8 cellular contexts compared by ENCODE assay signal in the genomic region with DNA sequence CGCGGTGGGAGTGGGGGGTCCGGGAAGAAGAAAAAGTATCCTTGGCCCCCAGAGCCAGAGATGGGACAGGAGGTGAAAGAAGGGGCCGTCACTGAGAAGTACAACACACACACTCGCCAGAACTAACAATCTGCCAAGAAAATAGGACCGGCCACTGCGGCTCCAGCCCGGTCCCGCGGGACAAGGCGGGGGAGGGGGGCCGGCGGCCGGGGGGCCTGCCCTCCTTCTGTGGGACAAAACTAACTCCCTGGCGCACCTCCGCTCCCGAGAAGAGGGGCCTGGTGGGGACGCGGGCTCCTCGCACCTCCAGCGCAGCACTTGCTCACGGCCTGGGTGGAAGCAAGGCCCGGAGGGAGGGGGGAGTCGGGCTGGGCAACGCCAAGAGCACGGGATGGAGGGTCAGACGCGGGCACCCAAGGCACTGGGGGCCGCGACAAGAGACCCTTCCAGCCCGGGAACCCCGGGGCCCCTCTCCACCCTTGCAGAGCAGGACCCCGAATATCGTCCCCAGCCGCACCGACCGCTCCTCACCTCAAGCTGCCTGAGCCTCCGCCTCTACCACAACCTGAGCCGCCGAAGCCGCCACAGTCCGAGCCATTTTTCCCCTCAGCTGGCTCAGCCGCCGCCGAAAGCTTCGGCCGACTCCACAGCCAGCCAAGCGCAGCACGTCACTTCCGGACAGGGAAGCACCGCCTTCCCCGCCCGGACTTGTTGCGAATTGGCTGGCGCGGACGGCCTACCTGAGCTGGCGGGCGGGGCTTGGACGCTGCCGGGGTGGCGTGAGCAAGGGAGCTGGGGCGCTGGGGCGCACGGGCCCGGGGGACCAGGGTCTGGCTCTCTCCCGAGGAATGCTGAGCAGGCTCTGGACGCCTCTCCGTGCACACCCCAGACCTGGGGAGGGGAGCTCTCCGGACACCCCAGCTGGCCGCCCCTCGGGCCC. TPM values are rescaled to one million over a fixed set of nuclear protein-coding genes. Genes with fewer than 3 reads are reported as not detected.
DNase-seq lines count a peak whose midpoint lies in the region; ATAC-seq and TF ChIP-seq lines count a peak whose summit lies in the region.

A gene with protein sequence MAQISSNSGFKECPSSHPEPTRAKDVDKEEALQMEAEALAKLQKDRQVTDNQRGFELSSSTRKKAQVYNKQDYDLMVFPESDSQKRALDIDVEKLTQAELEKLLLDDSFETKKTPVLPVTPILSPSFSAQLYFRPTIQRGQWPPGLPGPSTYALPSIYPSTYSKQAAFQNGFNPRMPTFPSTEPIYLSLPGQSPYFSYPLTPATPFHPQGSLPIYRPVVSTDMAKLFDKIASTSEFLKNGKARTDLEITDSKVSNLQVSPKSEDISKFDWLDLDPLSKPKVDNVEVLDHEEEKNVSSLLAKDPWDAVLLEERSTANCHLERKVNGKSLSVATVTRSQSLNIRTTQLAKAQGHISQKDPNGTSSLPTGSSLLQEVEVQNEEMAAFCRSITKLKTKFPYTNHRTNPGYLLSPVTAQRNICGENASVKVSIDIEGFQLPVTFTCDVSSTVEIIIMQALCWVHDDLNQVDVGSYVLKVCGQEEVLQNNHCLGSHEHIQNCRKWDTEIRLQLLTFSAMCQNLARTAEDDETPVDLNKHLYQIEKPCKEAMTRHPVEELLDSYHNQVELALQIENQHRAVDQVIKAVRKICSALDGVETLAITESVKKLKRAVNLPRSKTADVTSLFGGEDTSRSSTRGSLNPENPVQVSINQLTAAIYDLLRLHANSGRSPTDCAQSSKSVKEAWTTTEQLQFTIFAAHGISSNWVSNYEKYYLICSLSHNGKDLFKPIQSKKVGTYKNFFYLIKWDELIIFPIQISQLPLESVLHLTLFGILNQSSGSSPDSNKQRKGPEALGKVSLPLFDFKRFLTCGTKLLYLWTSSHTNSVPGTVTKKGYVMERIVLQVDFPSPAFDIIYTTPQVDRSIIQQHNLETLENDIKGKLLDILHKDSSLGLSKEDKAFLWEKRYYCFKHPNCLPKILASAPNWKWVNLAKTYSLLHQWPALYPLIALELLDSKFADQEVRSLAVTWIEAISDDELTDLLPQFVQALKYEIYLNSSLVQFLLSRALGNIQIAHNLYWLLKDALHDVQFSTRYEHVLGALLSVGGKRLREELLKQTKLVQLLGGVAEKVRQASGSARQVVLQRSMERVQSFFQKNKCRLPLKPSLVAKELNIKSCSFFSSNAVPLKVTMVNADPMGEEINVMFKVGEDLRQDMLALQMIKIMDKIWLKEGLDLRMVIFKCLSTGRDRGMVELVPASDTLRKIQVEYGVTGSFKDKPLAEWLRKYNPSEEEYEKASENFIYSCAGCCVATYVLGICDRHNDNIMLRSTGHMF (N-terminal part only) (minus strand): TSS at position 670 of the 940 bp plus-strand sequence. CDS start 38,245 bp downstream, outside the sequence.

- POLR2A ChIA-PET in PC-9 (lab: Charles Lee; ENCODE audit: unreplicated experiment) = interaction anchor here (0.5 to 1.7 kb wide), 4 partner anchors 21 to 210 kb away, joined by 3 to 32 read pairs (median 4); a partner anchor contains a TSS

- intact Hi-C loops in PC-9 (cut with micrococcal nuclease; ENCODE audit: unreplicated experiment) = loop anchor here (10.0 kb wide), 2 partner anchors 223 to 253 kb away; no protein-coding TSS in a partner anchor

- peak within 1 kb of the TSS; percentile 79 for H2AFZ ChIP-seq in PC-9

- no peaks in the 10 kb centered on the region for H3K9me2 ChIP-seq in PC-9 (ENCODE audit: insufficient read depth)

- peak within 1 kb of the TSS; percentile 95 for H3K27ac ChIP-seq in PC-9

- in situ Hi-C loops in KBM-7 (cut with MboI; ENCODE audit: low pct_unique_long_range_greater_than_20kb, low sequenced_read_pairs) = no loop called here

- peaks cover 26% of the 10 kb centered on the region for H3K4me1 ChIP-seq in PC-9 (replicated peaks; ENCODE audit: insufficient read depth)

- peak within 1 kb of the TSS; percentile 99 for H3K4me2 ChIP-seq in PC-9

- no TSS peak for BruUV-seq in PC-9 (replicated peaks; lab: Mats Ljungman, UMichigan)

- TF ChIP-seq CTCF in PC-9 (conservative IDR thresholded peaks at IDR 0.05) (no peak), epithelial cell of proximal tubule (conservative IDR thresholded peaks at IDR 0.05; ENCODE audit: low read depth, low read length) (no peak)

- peak; percentile 98 for ATAC-seq in GM21723 (IDR thresholded peaks at IDR 0.05; ENCODE audit: unreplicated experiment)

- CTCF ChIA-PET in PC-9 (lab: Charles Lee) = no interaction called here

- peaks cover 25% of the 10 kb centered on the region for H3F3A ChIP-seq in PC-9 (ENCODE audit: insufficient read depth, low read depth)

- DNase-seq in DMS53 treated with DMSO at 0.1 percent for 48 hours (lab: John Stamatoyannopoulos, UW; ENCODE audit: unreplicated experiment) (peak; percentile 93), KBM-7 (peak; percentile 93), PC-9 (peak; percentile 90 to 95), epithelial cell of proximal tubule (ENCODE audit: low read depth) (no peak), mucosa of gallbladder (ENCODE audit: low spot score) (peak; percentile 95)
- DNase-seq in activated T-cell treated with anti-CD3 and anti-CD28 coated beads, Interleukin-2, amount 50 U/mL, for 1 hour = peak; percentile 95
- DNase-seq in stimulated activated CD8-positive, alpha-beta memory T cell treated with anti-CD3 and anti-CD28 coated beads, Interleukin-4, amount 100 ng/mL, for 4 hours (ENCODE audit: low read depth in 2 of 2, low spot score in 1 of 2) = peak; percentile 88 to 89

- H3K9me3 ChIP-seq in PC-9 (ENCODE audit: insufficient read depth, low read depth) = no peaks in the 10 kb centered on the region

- H3K36me3 ChIP-seq in PC-9 (ENCODE audit: low read depth) = no peaks in the 10 kb centered on the region

- H3K27me3 ChIP-seq in PC-9 (ENCODE audit: insufficient read depth, low read depth) = no peaks in the 10 kb centered on the region

- peaks cover 55% of the 10 kb centered on the region for H3K79me2 ChIP-seq in PC-9 (ENCODE audit: low read depth)

- H4K20me1 ChIP-seq in PC-9 (ENCODE audit: insufficient read depth) = 0 out of 2 replicates have a peak, but pooled peaks cover 3% of the 10 kb centered on the region

- H3K4me3 ChIP-seq in PC-9 (peak within 1 kb of the TSS; percentile 72), epithelial cell of proximal tubule (ENCODE audit: low read depth, low read length) (peak within 1 kb of the TSS; percentile 95)

RNA-seq across cellular contexts. Expression of the gene that starts here (rescaled TPM):
- total RNA-seq in PC-9 (2021) (53.8 and 70.7 TPM in 2 replicates), epithelial cell of proximal tubule (33.6 and 37.5 TPM in 2 replicates), mucosa of gallbladder (83.7 TPM)
